9 cellular contexts compared by ENCODE assay signal in genomic region chr20:52313335-52313963, GRCh38.
A peak's percentile ranks its signal among the peaks of the same experiment; 100 is the strongest.
DNase-seq lines count a peak whose midpoint lies in the region; ATAC-seq and TF ChIP-seq lines count a peak whose summit lies in the region.
"Had no signal": no experiment of that assay in that cellular context is flagged by ENCODE, and none has a peak within 500 bp of the region (broad histone marks: within the 10 kb centered on the region; RNA-seq: fewer than 3 reads in every experiment).

No MANE protein-coding gene starts in this region.

- H3K36me3 ChIP-seq in Caco-2 (ENCODE audit: control insufficient read depth, insufficient read depth, low read length), result no peaks in the 10 kb centered on the region

- peak; percentile 70 to 86 for TF ChIP-seq CTCF in Caco-2 (IDR thresholded peaks at IDR 0.05; ENCODE audit: insufficient read depth in 1 of 2, low read depth in 1 of 2, low read length in 1 of 2, severe bottlenecking in 1 of 2, unreplicated experiment in 1 of 2)

- no TSS peak for BruUV-seq in Caco-2 (replicated peaks; lab: Mats Ljungman, UMichigan)

- H3K27me3 Mint-ChIP-seq in Caco-2 (ENCODE audit: insufficient read depth, unreplicated experiment), result peaks cover 28% of the 10 kb centered on the region
- no peaks in the 10 kb centered on the region for H3K27me3 Mint-ChIP-seq in activated T-cell treated with anti-CD3 and anti-CD28 coated beads, Interleukin-2, amount 50 U/mL, for 72 hours (ENCODE audit: low read depth)

- DNase-seq in Caco-2, result peak; percentile 69 to 70
- DNase-seq in NCI-H1417 treated with DMSO at 0.1 percent for 48 hours (lab: John Stamatoyannopoulos, UW), result peak; percentile 43
- DNase-seq in amniotic epithelial cell (ENCODE audit: low read depth), result peak; percentile 54
- DNase-seq in left lobe of liver (ENCODE audit: low spot score), result peak; percentile 48
- no peak for DNase-seq in activated T-cell treated with anti-CD3 and anti-CD28 coated beads, Interleukin-2, amount 50 U/mL, for 72 hours

- H3K4me3 Mint-ChIP-seq in Caco-2 (ENCODE audit: unreplicated experiment), result no peak overlapping the region
- no peak overlapping the region for H3K4me3 Mint-ChIP-seq in activated T-cell treated with anti-CD3 and anti-CD28 coated beads, Interleukin-2, amount 50 U/mL, for 72 hours
- H3K4me3 Mint-ChIP-seq: dendritic cell treated with granulocyte-macrophage colony-stimulating factor and Interleukin-4, amounts not matched to agents 40 ng/mL and 50 ng/mL, for 4 days had no signal

- ATAC-seq in left lobe of liver, result peak; percentile 95
- ATAC-seq in activated T-cell treated with anti-CD3 and anti-CD28 coated beads, Interleukin-2, amount 50 U/mL, for 72 hours (replicated peaks in 1 of 2), result no peak
- no peak for ATAC-seq in GM21723 (IDR thresholded peaks at IDR 0.05; ENCODE audit: unreplicated experiment)
- ATAC-seq in GM19397 (IDR thresholded peaks at IDR 0.05; ENCODE audit: unreplicated experiment), result no peak
- ATAC-seq in HG03571 (IDR thresholded peaks at IDR 0.05; ENCODE audit: unreplicated experiment), result no peak

- CTCF ChIA-PET in Caco-2 (lab: Charles Lee), result interaction anchor here (0.6 to 2.8 kb wide), 25 partner anchors 9 to 1234 kb away, joined by 3 to 26 read pairs (median 5); partner anchors contain the start of gene ZFP64

- no peaks in the 10 kb centered on the region for H3K27me3 ChIP-seq in Caco-2 (replicated peaks; ENCODE audit: control insufficient read depth, insufficient read depth, low read length)

- H3K36me3 Mint-ChIP-seq in Caco-2 (ENCODE audit: insufficient read depth, unreplicated experiment), result no peaks in the 10 kb centered on the region
- no peaks in the 10 kb centered on the region for H3K36me3 Mint-ChIP-seq in activated T-cell treated with anti-CD3 and anti-CD28 coated beads, Interleukin-2, amount 50 U/mL, for 72 hours (ENCODE audit: insufficient read depth in 2 of 2)

- intact Hi-C loops in Caco-2 (cut with micrococcal nuclease; ENCODE audit: unreplicated experiment), result loop anchor here (2.0 to 10.0 kb wide), 3 partner anchors 185 to 903 kb away; partner anchors contain the start of gene TSHZ2

- POLR2A ChIA-PET in Caco-2 (lab: Charles Lee), result no interaction called here

- no peak overlapping the region for H3K4me3 ChIP-seq in Caco-2 (ENCODE audit: low read depth, low read length)

- H3K9me3 Mint-ChIP-seq in Caco-2 (ENCODE audit: unreplicated experiment), result no peaks in the 10 kb centered on the region
- H3K9me3 Mint-ChIP-seq in activated T-cell treated with anti-CD3 and anti-CD28 coated beads, Interleukin-2, amount 50 U/mL, for 72 hours, result no peaks in the 10 kb centered on the region
- H3K9me3 Mint-ChIP-seq: dendritic cell treated with granulocyte-macrophage colony-stimulating factor and Interleukin-4, amounts not matched to agents 40 ng/mL and 50 ng/mL, for 4 days had no signal

- H3K4me1 ChIP-seq in Caco-2, result no peaks in the 10 kb centered on the region

- H3K27ac Mint-ChIP-seq in Caco-2 (ENCODE audit: unreplicated experiment), result no peak overlapping the region
- H3K27ac Mint-ChIP-seq in activated T-cell treated with anti-CD3 and anti-CD28 coated beads, Interleukin-2, amount 50 U/mL, for 72 hours, result no peak overlapping the region
- H3K27ac Mint-ChIP-seq: dendritic cell treated with granulocyte-macrophage colony-stimulating factor and Interleukin-4, amounts not matched to agents 40 ng/mL and 50 ng/mL, for 4 days had no signal

- H3K9me3 ChIP-seq in Caco-2, result no peaks in the 10 kb centered on the region

- H3K4me1 Mint-ChIP-seq in Caco-2 (ENCODE audit: low read depth, unreplicated experiment), result no peaks in the 10 kb centered on the region
- peaks cover 14% of the 10 kb centered on the region for H3K4me1 Mint-ChIP-seq in activated T-cell treated with anti-CD3 and anti-CD28 coated beads, Interleukin-2, amount 50 U/mL, for 72 hours (ENCODE audit: low read depth)

Comparison
In these comparisons a context has a peak if more than half of its experiments do, and no peak if none do; other contexts are left out.
1. DNase-seq: peak in Caco-2 (2 of 2), NCI-H1417 treated with DMSO at 0.1 percent for 48 hours (single experiment), amniotic epithelial cell (single experiment) and left lobe of liver (single experiment); none in activated T-cell treated with anti-CD3 and anti-CD28 coated beads, Interleukin-2, amount 50 U/mL, for 72 hours (0 of 2).